Comparison of ENCODE assay signal across 24 cellular contexts in the genomic region with DNA sequence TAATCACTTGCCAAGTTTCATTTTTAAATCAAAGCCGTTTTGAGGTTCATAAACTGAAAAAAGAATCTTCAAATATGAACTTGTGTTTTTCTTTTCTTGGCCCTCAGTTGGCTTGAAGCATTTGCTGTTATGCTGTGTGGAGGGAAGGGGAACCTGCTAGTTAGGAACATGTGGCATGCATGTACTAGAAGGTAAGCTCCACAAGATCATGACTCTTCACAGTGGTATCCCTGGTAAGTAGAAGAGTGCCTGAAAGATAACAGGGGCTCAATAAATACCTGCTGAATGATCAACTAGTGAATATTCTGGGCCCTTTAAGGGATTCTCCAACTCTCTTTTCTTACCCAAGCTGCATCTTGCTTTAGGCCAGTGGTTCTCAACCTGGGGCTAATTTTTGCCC.
DNase-seq lines count a peak whose midpoint lies in the region; ATAC-seq, FAIRE-seq and TF ChIP-seq lines count a peak whose summit lies in the region.
"Had no signal": no experiment of that assay in that cellular context is flagged by ENCODE, and none has a peak within 500 bp of the region (broad histone marks: within the 10 kb centered on the region; RNA-seq: fewer than 3 reads in every experiment).

No MANE protein-coding gene starts in this region.

- no peak overlapping the region for H3K23ac ChIP-seq in IMR-90 (ENCODE audit: low read depth, low read length)

- peaks cover 3% of the 10 kb centered on the region; the same call in 1 of the 2 replicates for H3K9me1 ChIP-seq in IMR-90 (ENCODE audit: insufficient read depth, low read length)

- H4K91ac ChIP-seq in IMR-90 (ENCODE audit: insufficient read depth, low read depth, low read length), result no peak overlapping the region

- dilution Hi-C loops in IMR-90 (cut with HindIII; ENCODE audit: low sequenced_read_pairs, unreplicated experiment), result no loop called here

- H3K4me3 ChIP-seq in IMR-90 (ENCODE audit: insufficient read depth, low read depth, low read length) (no peak overlapping the region), choroid plexus epithelial cell (ENCODE audit: low read depth, low read length) (no peak overlapping the region), lower lobe of right lung (no peak overlapping the region), smooth muscle cell (no peak overlapping the region), breast epithelium (no peak overlapping the region)
- H3K4me3 ChIP-seq: SJSA1 had no signal

- H2BK120ac ChIP-seq in IMR-90 (ENCODE audit: low read depth, low read length), result no peak overlapping the region

- H4K8ac ChIP-seq in IMR-90 (ENCODE audit: low read depth in 2 of 2, low read length in 2 of 2), result no peak overlapping the region

- H3K27me3 ChIP-seq in IMR-90 (ENCODE audit: control insufficient read depth, insufficient read depth, low read length) (no peaks in the 10 kb centered on the region), lower lobe of right lung (ENCODE audit: low read depth) (no peaks in the 10 kb centered on the region), smooth muscle cell (ENCODE audit: low read depth) (no peaks in the 10 kb centered on the region), breast epithelium (no peaks in the 10 kb centered on the region)
- H3K27me3 ChIP-seq: SJSA1 had no signal

- no peaks in the 10 kb centered on the region for H3K79me2 ChIP-seq in smooth muscle cell (ENCODE audit: low read depth)

- H2BK15ac ChIP-seq in IMR-90 (ENCODE audit: low read depth, low read length), result no peak overlapping the region

- intact Hi-C loops in IMR-90 (cut with micrococcal nuclease), result no loop called here
- intact Hi-C loops in lower lobe of right lung (cut with DNase I), result no loop called here
- intact Hi-C loops in breast epithelium (cut with DNase I; ENCODE audit: low total_unique reads), result no loop called here

- H4K20me1 ChIP-seq in IMR-90 (ENCODE audit: insufficient read depth, low read length) (no peaks in the 10 kb centered on the region; the same call in 1 of the 2 replicates), smooth muscle cell (ENCODE audit: low read depth) (no peaks in the 10 kb centered on the region)

- no peak overlapping the region for H4K5ac ChIP-seq in IMR-90 (ENCODE audit: low read depth, low read length)

- H2BK5ac ChIP-seq in IMR-90 (ENCODE audit: low read depth, low read length, poor library complexity, severe bottlenecking), result no peak overlapping the region

- no peak overlapping the region for H3K4ac ChIP-seq in IMR-90 (ENCODE audit: low read depth, low read length)

- H3K56ac ChIP-seq in IMR-90 (ENCODE audit: extremely low read depth, insufficient read depth, low read length), result no peak overlapping the region

- H3K14ac ChIP-seq in IMR-90 (replicated peaks; ENCODE audit: low read depth, low read length), result no peak overlapping the region

- H3K4me1 ChIP-seq in IMR-90 (ENCODE audit: control insufficient read depth, insufficient read depth, low read length), result no peaks in the 10 kb centered on the region; the same call in none of the 2 replicates
- peaks cover 11% of the 10 kb centered on the region for H3K4me1 ChIP-seq in lower lobe of right lung
- no peaks in the 10 kb centered on the region for H3K4me1 ChIP-seq in smooth muscle cell (ENCODE audit: low read depth)
- H3K4me1 ChIP-seq in breast epithelium, result no peaks in the 10 kb centered on the region
- H3K4me1 ChIP-seq: SJSA1 had no signal

- no peaks in the 10 kb centered on the region for H3K36me3 ChIP-seq in IMR-90 (ENCODE audit: control insufficient read depth, insufficient read depth, low read length)
- H3K36me3 ChIP-seq in lower lobe of right lung, result no peaks in the 10 kb centered on the region
- H3K36me3 ChIP-seq in smooth muscle cell (ENCODE audit: low read depth), result no peaks in the 10 kb centered on the region
- no peaks in the 10 kb centered on the region for H3K36me3 ChIP-seq in breast epithelium
- H3K36me3 ChIP-seq: SJSA1 had no signal

- no peak overlapping the region for H3K18ac ChIP-seq in IMR-90 (ENCODE audit: low read depth, low read length)

- ATAC-seq in IMR-90 (ENCODE audit: low read depth) (peak; percentile 37; the same call in 1 of the 2 replicates), lower lobe of right lung (peak; percentile 35 to 51), GM21619 (IDR thresholded peaks at IDR 0.05; ENCODE audit: unreplicated experiment) (no peak)
- ATAC-seq: CD8-positive, alpha-beta T cell had no signal

- no peak for TF ChIP-seq RAD21 in IMR-90 (IDR thresholded peaks at IDR 0.05; ENCODE audit: low read length)

- no peak for DNase-seq in IMR-90
- peak; percentile 9 for DNase-seq in choroid plexus epithelial cell (ENCODE audit: low read depth)
- no peak for DNase-seq in lower lobe of right lung
- DNase-seq in smooth muscle cell (lab: John Stamatoyannopoulos, UW; ENCODE audit: unreplicated experiment), result no peak
- DNase-seq in breast epithelium (ENCODE audit: low spot score in 2 of 2), result no peak
- DNase-seq in ecto neural progenitor cell (ENCODE audit: low spot score), result no peak
- no peak for DNase-seq in GM12891 (ENCODE audit: insufficient read length, low spot score)
- DNase-seq: ACHN; C1 segment of cervical spinal cord; CD8-positive, alpha-beta T cell; DND-41; H7; HFFc6; Karpas-422; MV-4-11; NCI-H1694; NCI-H2081; NCI-H2171 treated with DMSO at 0.1 percent for 48 hours; NCI-H524 treated with DMSO at 0.1 percent for 48 hours; OCI-M1 had no signal

- no peak for FAIRE-seq in GM12891 (lab: Jason Lieb, UNC)
- FAIRE-seq: GM19239, RCC 7860 had no signal

- TF ChIP-seq CTCF in IMR-90 (conservative IDR thresholded peaks at IDR 0.05; ENCODE audit: low read depth, low read length) (no peak), choroid plexus epithelial cell (conservative IDR thresholded peaks at IDR 0.05; ENCODE audit: low read depth, low read length) (no peak), lower lobe of right lung (IDR thresholded peaks at IDR 0.05) (no peak), smooth muscle cell (IDR thresholded peaks at IDR 0.05; ENCODE audit: borderline replicate concordance, insufficient read depth, poor library complexity, severe bottlenecking) (no peak), breast epithelium (IDR thresholded peaks at IDR 0.05) (no peak)

- POLR2A ChIA-PET in IMR-90 (lab: Charles Lee; ENCODE audit: unreplicated experiment), result no interaction called here

- H2AFZ ChIP-seq in IMR-90 (replicated peaks; ENCODE audit: low read length, poor library complexity), result no peak overlapping the region
- H2AFZ ChIP-seq in smooth muscle cell (ENCODE audit: low read depth), result no peak overlapping the region

- BruUV-seq in IMR-90 (replicated peaks; lab: Mats Ljungman, UMichigan), result no TSS peak

- H3K27ac ChIP-seq in IMR-90 (ENCODE audit: insufficient read depth, low read length), result no peak overlapping the region
- peak overlapping the region; percentile 3 for H3K27ac ChIP-seq in lower lobe of right lung
- H3K27ac ChIP-seq in smooth muscle cell (ENCODE audit: low read depth), result no peak overlapping the region
- peak overlapping the region in 1 of 2 donors; percentile 66 for H3K27ac ChIP-seq in breast epithelium
- H3K27ac ChIP-seq: SJSA1 had no signal

- H3K4me2 ChIP-seq in IMR-90 (ENCODE audit: low read depth, low read length) (no peak overlapping the region), smooth muscle cell (no peak overlapping the region)

- no peaks in the 10 kb centered on the region for H3F3A ChIP-seq in smooth muscle cell (ENCODE audit: low read depth)

- no peak overlapping the region for H2AK5ac ChIP-seq in IMR-90 (ENCODE audit: low read depth, low read length)

- in situ Hi-C loops in IMR-90 (cut with MboI; ENCODE audit: low sequenced_read_pairs), result no loop called here

- CTCF ChIA-PET in IMR-90 (lab: Yijun Ruan, JAX), result interaction anchor here (0.6 kb wide), 1 partner anchor 49 kb away, joined by 3 read pairs; no protein-coding TSS in a partner anchor

- H3K79me1 ChIP-seq in IMR-90 (ENCODE audit: low read depth in 1 of 2, low read length in 2 of 2), result peaks cover 13 to 33% of the 10 kb centered on the region in 2 experiments; a peak in 3 of 4 replicates

- WGBS in IMR-90 (ENCODE audit: extremely low coverage in 2 of 2, insufficient read length in 1 of 2), 2 experiments, result no CpG with 5 or more reads among the region's 1 CpG
- 93% methylated on average over 1 of the region's 1 CpG for WGBS in smooth muscle cell (ENCODE audit: low lambda C conversion rate)

- TF ChIP-seq POLR2A in IMR-90 (IDR thresholded peaks at IDR 0.05; ENCODE audit: low read depth, low read length) (no peak), breast epithelium (IDR thresholded peaks at IDR 0.05) (no peak), GM12891 (IDR thresholded peaks at IDR 0.05; ENCODE audit: low read depth, low read length) (no peak)

- H3K9ac ChIP-seq in IMR-90 (ENCODE audit: low read depth, low read length) (no peak overlapping the region), smooth muscle cell (ENCODE audit: low read depth) (peak overlapping the region; percentile 44)

- H2BK20ac ChIP-seq in IMR-90 (ENCODE audit: low read depth, low read length), result no peak overlapping the region

- H3K9me3 ChIP-seq in IMR-90 (ENCODE audit: control insufficient read depth, insufficient read depth, low read length), result no peaks in the 10 kb centered on the region
- H3K9me3 ChIP-seq in lower lobe of right lung, result no peaks in the 10 kb centered on the region
- H3K9me3 ChIP-seq in smooth muscle cell (replicated peaks; ENCODE audit: low read depth), result no peaks in the 10 kb centered on the region
- H3K9me3 ChIP-seq in breast epithelium, result no peaks in the 10 kb centered on the region
- H3K9me3 ChIP-seq: SJSA1 had no signal

- no peak overlapping the region for H2AK9ac ChIP-seq in IMR-90 (replicated peaks; ENCODE audit: low read depth, low read length, poor library complexity)

TF ChIP-seq in IMR-90, 13 proteins besides CTCF, POLR2A, EP300 and RAD21 (continues in another document):
- TF ChIP-seq SMC3 (IDR thresholded peaks at IDR 0.05; ENCODE audit: low read depth, low read length) (no peak), NFE2L2 (IDR thresholded peaks at IDR 0.05; ENCODE audit: low read depth, low read length) (no peak), FOS (IDR thresholded peaks at IDR 0.05; ENCODE audit: low read depth, low read length) (no peak), CHD1 (IDR thresholded peaks at IDR 0.05; ENCODE audit: low read depth, low read length) (no peak), MAZ (IDR thresholded peaks at IDR 0.05; ENCODE audit: borderline replicate concordance, low read depth, low read length) (no peak), CEBPB (IDR thresholded peaks at IDR 0.05; ENCODE audit: low read depth, low read length) (no peak), MXI1 (IDR thresholded peaks at IDR 0.05; ENCODE audit: borderline replicate concordance, low read depth, low read length) (no peak)

TF ChIP-seq in GM12891, 5 proteins besides CTCF, POLR2A, EP300 and RAD21:
- no peak for TF ChIP-seq TAF1 (IDR thresholded peaks at IDR 0.05; ENCODE audit: low read depth, low read length)
- TF ChIP-seq POLR2AphosphoS5 (IDR thresholded peaks at IDR 0.05; ENCODE audit: low read depth, low read length), result no peak
- TF ChIP-seq SPI1 (IDR thresholded peaks at IDR 0.05; ENCODE audit: low read depth, low read length), result no peak
- no peak for TF ChIP-seq PAX5 (IDR thresholded peaks at IDR 0.05; ENCODE audit: insufficient read depth, low read length, severe bottlenecking)
- TF ChIP-seq POU2F2 (IDR thresholded peaks at IDR 0.05; ENCODE audit: low read depth, low read length), result no peak
